In genomic region chr10:80464557-80465466, GRCh38 we compare ENCODE assay signal across 8 cellular contexts. TPM values are rescaled to one million over a fixed set of nuclear protein-coding genes. Genes with fewer than 3 reads are reported as not detected.
A peak's percentile ranks its signal among the peaks of the same experiment; 100 is the strongest.
DNase-seq lines count a peak whose midpoint lies in the region; ATAC-seq, FAIRE-seq and TF ChIP-seq lines count a peak whose summit lies in the region.

No MANE protein-coding gene starts in this region.

- ATAC-seq in thoracic aorta (ENCODE audit: insufficient number of reproducible peaks, low FRiP score, low read depth) (no peak), omental fat pad (ENCODE audit: low FRiP score) (no peak), HG03457 (IDR thresholded peaks at IDR 0.05; ENCODE audit: unreplicated experiment) (no peak)

- no peaks in the 10 kb centered on the region for H3K9me3 ChIP-seq in DOHH2 (ENCODE audit: control insufficient read depth, insufficient read depth, low read length)
- no peaks in the 10 kb centered on the region for H3K9me3 ChIP-seq in colonic mucosa
- no peaks in the 10 kb centered on the region for H3K9me3 ChIP-seq in thoracic aorta

- intact Hi-C loops in colonic mucosa (cut with DNase I) = no loop called here

- no peak for FAIRE-seq in urothelium cell line (lab: Jason Lieb, UNC)

- H3K27ac ChIP-seq in DOHH2 (ENCODE audit: low read depth, low read length) (peak overlapping the region; percentile 55), colonic mucosa (peak overlapping the region; percentile 48), thoracic aorta (no peak overlapping the region)

- H3K4me1 ChIP-seq in DOHH2 (ENCODE audit: control insufficient read depth, low read length) (peaks cover 100% of the 10 kb centered on the region), colonic mucosa (peaks cover 54% of the 10 kb centered on the region), thoracic aorta (ENCODE audit: control insufficient read depth in 1 of 2, low read depth in 2 of 2) (peaks cover 37 to 72% of the 10 kb centered on the region in 2 donors)

- H4K20me1 ChIP-seq in DOHH2 (ENCODE audit: control insufficient read depth, insufficient read depth, low read depth, low read length) = no peaks in the 10 kb centered on the region

- H3K4me2 ChIP-seq in DOHH2 (ENCODE audit: low read length) = peak overlapping the region; percentile 56

- H3K27me3 ChIP-seq in DOHH2 (ENCODE audit: control insufficient read depth, low read length) = no peaks in the 10 kb centered on the region
- H3K27me3 ChIP-seq in colonic mucosa = no peaks in the 10 kb centered on the region
- H3K27me3 ChIP-seq in thoracic aorta (replicated peaks; ENCODE audit: insufficient read depth) = no peaks in the 10 kb centered on the region

- TF ChIP-seq CTCF in DOHH2 (IDR thresholded peaks at IDR 0.05; ENCODE audit: low read depth, low read length, poor library complexity, severe bottlenecking) (no peak), colonic mucosa (IDR thresholded peaks at IDR 0.05) (no peak), thoracic aorta (IDR thresholded peaks at IDR 0.05) (no peak), omental fat pad (IDR thresholded peaks at IDR 0.05) (no peak)

- H3K36me3 ChIP-seq in DOHH2 (ENCODE audit: control insufficient read depth, low read length) (peaks cover 13% of the 10 kb centered on the region), colonic mucosa (no peaks in the 10 kb centered on the region), thoracic aorta (no peaks in the 10 kb centered on the region)

- peak overlapping the region; percentile 41 to 70 for H3K9ac ChIP-seq in colonic mucosa (ENCODE audit: low read depth in 2 of 2, low read length in 2 of 2)

- H3K4me3 ChIP-seq in DOHH2 (ENCODE audit: low read length) = peak overlapping the region; percentile 36
- no peak overlapping the region for H3K4me3 ChIP-seq in colonic mucosa
- H3K4me3 ChIP-seq in thoracic aorta = peak overlapping the region; percentile 35

- H3K9me2 ChIP-seq in DOHH2 (replicated peaks; ENCODE audit: control insufficient read depth, low read length) = no peaks in the 10 kb centered on the region

- H3F3A ChIP-seq in DOHH2 (ENCODE audit: control insufficient read depth, insufficient read depth) = 0 out of 2 replicates have a peak, but pooled peaks cover 3% of the 10 kb centered on the region

- DNase-seq in NCI-H510A treated with DMSO at 0.1 percent for 48 hours (lab: John Stamatoyannopoulos, UW) (peak; percentile 55), colonic mucosa (peak; percentile 26), lung microvascular endothelial cell (ENCODE audit: low read depth in 2 of 2) (peak; percentile 68 to 71), thoracic aorta (ENCODE audit: low spot score) (no peak), urothelium cell line (ENCODE audit: low spot score) (no peak), omental fat pad (ENCODE audit: low spot score) (no peak)

- peaks cover 95% of the 10 kb centered on the region for H3K79me2 ChIP-seq in DOHH2 (ENCODE audit: control insufficient read depth, low read length)

RNA-seq across cellular contexts. Expression of gene TSPAN14, which starts 10.7 kb away (rescaled TPM):
- total RNA-seq in colonic mucosa = 10 to 100 TPM; 83.5 to 91.7 TPM
- total RNA-seq in lung microvascular endothelial cell = 35.7 and 60.9 TPM in 2 replicates
- 10 to 100 TPM; 38.2 to 40.1 TPM for total RNA-seq in thoracic aorta
- 100 to 1,000 TPM in 2 of 4 donors, 10 to 100 TPM in 2; 42.4 to 114 (median 91.6) TPM for total RNA-seq in omental fat pad

RNA-seq across cellular contexts. Expression of gene PRXL2A, which starts 56.5 kb away (rescaled TPM):
- total RNA-seq in colonic mucosa = 100 to 1,000 TPM in 1 of 2 donors, 10 to 100 TPM in 1; 73.5 to 101 TPM
- 92.8 and 195 TPM in 2 replicates for total RNA-seq in lung microvascular endothelial cell
- 10 to 100 TPM; 23.5 to 24.1 TPM for total RNA-seq in thoracic aorta
- 100 to 1,000 TPM; 218 to 456 (median 415) TPM for total RNA-seq in omental fat pad

Comparison
In these comparisons a context has a peak if more than half of its experiments do, and no peak if none do; other contexts are left out.
1. H3K27ac ChIP-seq: peak in DOHH2 (single experiment) and colonic mucosa (single experiment); none in thoracic aorta (0 of 2).
2. DNase-seq: peak in NCI-H510A treated with DMSO at 0.1 percent for 48 hours (single experiment), colonic mucosa (single experiment) and lung microvascular endothelial cell (2 of 2); none in thoracic aorta (single experiment), urothelium cell line (single experiment) and omental fat pad (single experiment).